Comparison of ENCODE assay signal across 8 cellular contexts in the genomic region with DNA sequence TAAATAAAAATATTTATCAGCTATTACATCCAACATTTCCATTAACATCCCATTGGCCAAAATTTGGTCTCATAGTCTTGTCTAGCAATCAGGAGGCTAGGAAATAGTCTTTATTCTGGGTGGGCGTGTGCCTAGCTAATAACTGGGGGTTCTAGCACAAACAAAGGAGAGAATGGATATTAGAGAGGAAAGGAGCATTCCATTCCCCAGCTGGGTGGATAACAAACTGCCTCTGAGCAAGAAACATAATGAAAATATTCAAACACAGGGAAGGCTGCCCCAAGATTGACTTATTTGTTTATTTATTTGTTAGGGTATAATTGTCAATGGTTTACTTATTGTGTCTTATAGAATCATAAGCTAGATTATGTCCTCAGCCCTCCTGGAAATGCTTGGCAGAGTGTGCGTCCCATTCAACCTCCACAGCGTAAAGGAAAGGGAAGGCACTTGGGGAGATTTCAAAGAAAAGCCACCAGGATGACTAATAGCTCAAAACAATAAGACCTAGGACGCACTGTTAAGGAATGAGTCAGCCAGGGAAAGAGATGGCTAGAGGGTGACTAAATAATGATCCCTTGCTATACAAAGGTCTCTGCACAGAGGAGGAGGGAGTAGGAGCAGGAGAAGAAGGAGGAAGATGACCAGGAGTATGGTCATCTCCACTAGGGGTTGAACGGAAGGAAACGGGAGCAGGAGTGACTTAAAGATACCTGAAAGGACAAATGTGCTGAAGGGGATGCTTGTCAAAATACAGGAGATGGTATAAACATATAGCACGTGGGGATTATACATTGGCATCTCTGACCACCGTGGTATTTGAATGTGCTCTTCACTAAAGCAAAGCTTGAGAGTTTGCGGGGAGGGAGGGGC. TPM values are rescaled to one million over a fixed set of nuclear protein-coding genes. Genes with fewer than 3 reads are reported as not detected.
A peak's percentile ranks its signal among the peaks of the same experiment; 100 is the strongest.
DNase-seq lines count a peak whose midpoint lies in the region; ATAC-seq, FAIRE-seq and TF ChIP-seq lines count a peak whose summit lies in the region.

No MANE protein-coding gene starts in this region.

- H3K4me3 ChIP-seq in GM23248 (peak overlapping the region; percentile 15), NB4 (ENCODE audit: low read depth, low read length) (no peak overlapping the region), choroid plexus epithelial cell (ENCODE audit: low read depth, low read length) (no peak overlapping the region), osteoblast (ENCODE audit: insufficient read depth, low read length) (no peak overlapping the region), kidney (ENCODE audit: low read length in 2 of 2) (no peak overlapping the region)

- no peaks in the 10 kb centered on the region for H3K9me2 ChIP-seq in GM23248 (ENCODE audit: insufficient read depth)

- 25 to 27% methylated on average over 9 of the region's 9 CpGs for WGBS in GM23248 (ENCODE audit: low coverage in 1 of 2, low lambda C conversion rate in 2 of 2, missing lambda C conversion rate in 2 of 2), 2 experiments

- no peak for FAIRE-seq in kidney (lab: Jason Lieb, UNC)

- peak overlapping the region; percentile 70 for H3K4me2 ChIP-seq in GM23248 (ENCODE audit: unreplicated experiment)
- H3K4me2 ChIP-seq in osteoblast (ENCODE audit: insufficient read depth, low read length), result peak overlapping the region; percentile 69

- in situ Hi-C loops in GM23248 (cut with MboI), result no loop called here

- H3K36me3 ChIP-seq in GM23248 (ENCODE audit: low read depth), result no peaks in the 10 kb centered on the region
- no peaks in the 10 kb centered on the region for H3K36me3 ChIP-seq in osteoblast (ENCODE audit: insufficient read depth, low read length)
- H3K36me3 ChIP-seq in kidney (ENCODE audit: control insufficient read depth in 1 of 2, insufficient read depth in 2 of 2, low read length in 2 of 2), result no peaks in the 10 kb centered on the region

- TF ChIP-seq CTCF in NB4 (IDR thresholded peaks at IDR 0.05; ENCODE audit: low read depth, low read length), result no peak
- no peak for TF ChIP-seq CTCF in choroid plexus epithelial cell (conservative IDR thresholded peaks at IDR 0.05; ENCODE audit: low read depth, low read length)
- TF ChIP-seq CTCF in osteoblast (IDR thresholded peaks at IDR 0.05; ENCODE audit: extremely low read depth, low read depth, low read length), result no peak
- TF ChIP-seq CTCF in kidney (IDR thresholded peaks at IDR 0.05; ENCODE audit: borderline replicate concordance, extremely low read depth, insufficient read depth), result no peak

- H2AFZ ChIP-seq in GM23248 (0 out of 2 replicates have a peak overlapping the region, but pooled peaks have one; percentile 2), osteoblast (ENCODE audit: low read length) (peak overlapping the region; percentile 25)

- H3K27ac ChIP-seq in GM23248, result peak overlapping the region; percentile 58
- H3K27ac ChIP-seq in osteoblast (ENCODE audit: low read depth, low read length), result peak overlapping the region; percentile 68
- H3K27ac ChIP-seq in kidney (ENCODE audit: low read depth in 2 of 2, low read length in 2 of 2), result no peak overlapping the region

- no peaks in the 10 kb centered on the region for H3K9me3 ChIP-seq in GM23248 (ENCODE audit: low read depth)
- no peaks in the 10 kb centered on the region for H3K9me3 ChIP-seq in osteoblast (ENCODE audit: low read depth, low read length)
- H3K9me3 ChIP-seq in kidney (ENCODE audit: control insufficient read depth in 1 of 2, low read length in 2 of 2), result no peaks in the 10 kb centered on the region

- no peak overlapping the region for H3K9ac ChIP-seq in GM23248
- no peak overlapping the region for H3K9ac ChIP-seq in kidney (ENCODE audit: low read length in 2 of 2)

- H4K20me1 ChIP-seq in GM23248 (ENCODE audit: insufficient read depth) (no peaks in the 10 kb centered on the region), osteoblast (ENCODE audit: insufficient read depth, low read length) (no peaks in the 10 kb centered on the region)

- no peaks in the 10 kb centered on the region for H3K79me2 ChIP-seq in GM23248 (ENCODE audit: insufficient read depth)
- H3K79me2 ChIP-seq in osteoblast (ENCODE audit: insufficient read depth, low read length), result no peaks in the 10 kb centered on the region

- peaks cover 30% of the 10 kb centered on the region for H3K4me1 ChIP-seq in GM23248 (ENCODE audit: insufficient read depth)
- peaks cover 16% of the 10 kb centered on the region for H3K4me1 ChIP-seq in osteoblast (ENCODE audit: insufficient read depth, low read length)
- no peaks in the 10 kb centered on the region for H3K4me1 ChIP-seq in kidney (ENCODE audit: control insufficient read depth in 1 of 2, insufficient read depth in 1 of 2, low read depth in 1 of 2, low read length in 2 of 2)

- DNase-seq in GM23248, result peak; percentile 96
- DNase-seq in NB4 (ENCODE audit: low read depth), result peak; percentile 77
- peak; percentile 79 for DNase-seq in choroid plexus epithelial cell (ENCODE audit: low read depth)
- peak; percentile 94 for DNase-seq in osteoblast (ENCODE audit: insufficient read length, low spot score, missing footprints)
- no peak for DNase-seq in kidney
- no peak for DNase-seq in NCI-H510A (lab: John Stamatoyannopoulos, UW)

- peaks cover 18% of the 10 kb centered on the region for H3F3A ChIP-seq in GM23248 (ENCODE audit: insufficient read depth)

- intact Hi-C loops in kidney (cut with DNase I), result no loop called here

- ATAC-seq in HG03108 (IDR thresholded peaks at IDR 0.05; ENCODE audit: unreplicated experiment) (no peak), HG02763 (IDR thresholded peaks at IDR 0.05; ENCODE audit: unreplicated experiment) (no peak)

- H3K27me3 ChIP-seq in GM23248 (replicated peaks; ENCODE audit: insufficient read depth) (no peaks in the 10 kb centered on the region), osteoblast (ENCODE audit: insufficient read depth, low read length) (no peaks in the 10 kb centered on the region)

- TF ChIP-seq POLR2A in NB4 (IDR thresholded peaks at IDR 0.05; ENCODE audit: extremely low read depth, insufficient read length), result no peak

RNA-seq across cellular contexts. Expression of gene USP12, which starts 23.5 kb away (rescaled TPM):
- total RNA-seq in GM23248 (2014; rRNA removed; shearing (Covaris generic)), result 18.9 and 21.8 TPM in 2 replicates
- polyA plus RNA-seq in GM23248 (2016; fragmentation: Nextera tagmentation; extraction: Ambion mirVana), result 16.0 and 16.7 TPM in 2 replicates
- 20.9 and 24.6 TPM in 2 replicates for total RNA-seq in osteoblast
- total RNA-seq in kidney, result 27.5 TPM
- polyA plus RNA-seq in kidney (ENCODE audit: insufficient read depth, low read depth, low replicate concordance), result 15.0 TPM

RNA-seq across cellular contexts. Expression of gene RPL21, which starts 56.2 kb away (rescaled TPM):
- total RNA-seq in GM23248 (2014; rRNA removed; shearing (Covaris generic)), result 609 and 638 TPM in 2 replicates
- polyA plus RNA-seq in GM23248 (2016; fragmentation: Nextera tagmentation; extraction: Ambion mirVana), result 390 and 434 TPM in 2 replicates
- 544 and 726 TPM in 2 replicates for total RNA-seq in osteoblast
- total RNA-seq in kidney, result 864 TPM
- polyA plus RNA-seq in kidney (ENCODE audit: insufficient read depth, low read depth, low replicate concordance), result 2,520 TPM

Comparison
In these comparisons a context has a peak if more than half of its experiments do, and no peak if none do; other contexts are left out.
1. DNase-seq: peak in GM23248 (single experiment), NB4 (single experiment), choroid plexus epithelial cell (single experiment) and osteoblast (single experiment); none in kidney (single experiment) and NCI-H510A (single experiment).
2. H3K27ac ChIP-seq: peak in GM23248 (single experiment) and osteoblast (single experiment); none in kidney (0 of 2).